In the genomic region with DNA sequence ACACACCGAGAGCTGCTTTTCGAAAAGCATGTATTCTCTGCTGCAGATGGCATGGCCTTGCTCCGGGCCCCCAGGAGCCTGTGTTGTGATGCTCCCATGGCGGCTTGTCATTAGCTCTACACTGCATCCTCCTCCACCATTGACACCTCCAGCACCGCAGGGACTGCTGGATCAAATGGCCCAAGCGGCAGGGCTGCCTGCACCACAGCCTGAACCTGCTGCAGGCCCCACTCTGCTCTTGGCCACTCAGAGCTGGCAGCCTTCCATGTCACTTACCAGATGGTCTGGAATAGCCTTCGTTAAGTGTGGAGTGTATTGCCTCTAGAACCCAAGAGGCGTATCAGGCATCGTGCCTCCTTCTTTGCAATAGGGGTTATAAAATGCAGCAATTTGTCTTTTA, we compare ENCODE assay signal across 20 cellular contexts. TPM values are rescaled to one million over a fixed set of nuclear protein-coding genes. Genes with fewer than 3 reads are reported as not detected.
DNase-seq lines count a peak whose midpoint lies in the region; ATAC-seq and TF ChIP-seq lines count a peak whose summit lies in the region.
"Had no signal": no experiment of that assay in that cellular context is flagged by ENCODE, and none has a peak within 500 bp of the region (broad histone marks: within the 10 kb centered on the region; RNA-seq: fewer than 3 reads in every experiment).

No MANE protein-coding gene starts in this region.

- H3K4me1 ChIP-seq in right cardiac atrium (ENCODE audit: control insufficient read depth, insufficient read depth, low read length) (peaks cover 12% of the 10 kb centered on the region), SJCRH30 (no peaks in the 10 kb centered on the region), osteoblast (ENCODE audit: insufficient read depth, low read length) (peaks cover 24% of the 10 kb centered on the region)
- H3K4me1 ChIP-seq: prostate gland had no signal

- WGBS in right cardiac atrium, result 80% methylated on average over 9 of the region's 9 CpGs

- H3K27ac ChIP-seq in right cardiac atrium (ENCODE audit: low read length), result no peak overlapping the region
- no peak overlapping the region for H3K27ac ChIP-seq in SJCRH30
- no peak overlapping the region for H3K27ac ChIP-seq in osteoblast (ENCODE audit: low read depth, low read length)
- H3K27ac ChIP-seq: prostate gland, skin epidermis, thoracic aorta had no signal

- no peak for TF ChIP-seq CTCF in osteoblast (IDR thresholded peaks at IDR 0.05; ENCODE audit: extremely low read depth, low read depth, low read length)

- H4K20me1 ChIP-seq in osteoblast (ENCODE audit: insufficient read depth, low read length), result no peaks in the 10 kb centered on the region

- ATAC-seq in right cardiac atrium, result peak; percentile 15 to 41
- ATAC-seq: left colon, mucosa of descending colon, T-cell had no signal

- H2AFZ ChIP-seq in osteoblast (ENCODE audit: low read length), result no peak overlapping the region

- H3K4me2 ChIP-seq in osteoblast (ENCODE audit: insufficient read depth, low read length), result no peak overlapping the region

- H3K4me3 ChIP-seq in right cardiac atrium (ENCODE audit: low read length) (no peak overlapping the region), MG63 (no peak overlapping the region), SJCRH30 (no peak overlapping the region), osteoblast (ENCODE audit: insufficient read depth, low read length) (no peak overlapping the region)
- H3K4me3 ChIP-seq: mucosa of descending colon, prostate gland, skin epidermis, thoracic aorta had no signal

- H3K36me3 ChIP-seq in MG63, result no peaks in the 10 kb centered on the region
- no peaks in the 10 kb centered on the region for H3K36me3 ChIP-seq in SJCRH30
- H3K36me3 ChIP-seq in osteoblast (ENCODE audit: insufficient read depth, low read length), result no peaks in the 10 kb centered on the region
- H3K36me3 ChIP-seq: prostate gland, thoracic aorta had no signal

- DNase-seq in DMS79 (lab: John Stamatoyannopoulos, UW) (peak; percentile 83), NCI-H1092 treated with DMSO at 0.1 percent for 48 hours (lab: John Stamatoyannopoulos, UW) (peak; percentile 50), RPMI7951 (ENCODE audit: low read depth) (peak; percentile 37), right cardiac atrium (peak in 2 of 3 donors; percentile 75 to 77), MG63 (no peak), SJCRH30 (no peak), osteoblast (ENCODE audit: insufficient read length, low spot score, missing footprints) (no peak)
- DNase-seq: CD8-positive, alpha-beta memory T cell; DND-41; HCEC 1CT; left colon; NK-92 treated with Interleukin-12 subunit alpha and Interleukin-12 subunit beta, amount 100 ng/mL, for 24 hours; RPMI8226; stimulated activated CD4-positive, alpha-beta T cell treated with anti-CD3 and anti-CD28 coated beads, Interleukin-2, amount 100 ng/mL, for 24 hours; stimulated activated naive CD4-positive, alpha-beta T cell; T-cell had no signal

- H3K27me3 ChIP-seq in right cardiac atrium (ENCODE audit: control insufficient read depth, insufficient read depth) (no peaks in the 10 kb centered on the region), MG63 (no peaks in the 10 kb centered on the region), SJCRH30 (no peaks in the 10 kb centered on the region; the same call in 1 of the 2 replicates), osteoblast (ENCODE audit: insufficient read depth, low read length) (no peaks in the 10 kb centered on the region)

- intact Hi-C loops in right cardiac atrium (cut with DNase I), result loop anchor here in 2 of 4 donors (10.0 kb wide), 1 partner anchor 52 kb away; a partner anchor contains a TSS

- H3K9me3 ChIP-seq in right cardiac atrium (ENCODE audit: control insufficient read depth, low read length) (no peaks in the 10 kb centered on the region), MG63 (no peaks in the 10 kb centered on the region), SJCRH30 (replicated peaks) (no peaks in the 10 kb centered on the region), osteoblast (ENCODE audit: low read depth, low read length) (no peaks in the 10 kb centered on the region)
- H3K9me3 ChIP-seq: mucosa of descending colon, prostate gland, thoracic aorta had no signal

- no peaks in the 10 kb centered on the region for H3K79me2 ChIP-seq in osteoblast (ENCODE audit: insufficient read depth, low read length)

RNA-seq across cellular contexts. Expression of a gene that starts 52.6 kb away (rescaled TPM):
- total RNA-seq in RPMI7951 (2014; rRNA removed; shearing (Covaris generic)), result 36.6 and 45.4 TPM in 2 replicates
- total RNA-seq in right cardiac atrium (10 to 100 TPM; 40.2 to 60.7 (median 40.9) TPM), osteoblast (55.1 and 59.7 TPM in 2 replicates)
- 10.0 TPM for polyA plus RNA-seq in right cardiac atrium
- total RNA-seq in MG63 (2014; rRNA removed; shearing (Covaris generic); ENCODE audit: low replicate concordance), result 15.9 and 19.7 TPM in 2 replicates
- total RNA-seq in SJCRH30 (2014; rRNA removed; shearing (Covaris generic)), result 50.5 and 61.2 TPM in 2 replicates

Comparison
In these comparisons a context has a peak if more than half of its experiments do, and no peak if none do; other contexts are left out.
1. DNase-seq: peak in DMS79 (single experiment), NCI-H1092 treated with DMSO at 0.1 percent for 48 hours (single experiment), RPMI7951 (single experiment) and right cardiac atrium (2 of 3); none in MG63 (single experiment), SJCRH30 (0 of 2) and osteoblast (single experiment).